ENCODE assay signal across 8 cellular contexts in genomic region chrY:18048149-18049040, GRCh38. TPM values are rescaled to one million over a fixed set of nuclear protein-coding genes. Genes with fewer than 3 reads are reported as not detected.
"Had no signal": no experiment of that assay in that cellular context is flagged by ENCODE, and none has a peak within 500 bp of the region (broad histone marks: within the 10 kb centered on the region; RNA-seq: fewer than 3 reads in every experiment).

No MANE protein-coding gene starts in this region.

RNA-seq across cellular contexts. Expression of gene CDY2A, which starts 22.8 kb away (rescaled TPM):
- total RNA-seq: LHCN-M2, MCF 10A, NCI-H460, OCI-LY7, PC-9, Right ventricle myocardium inferior, SJCRH30, SK-MEL-5 had no signal
